Comparison of ENCODE assay signal across 8 cellular contexts in genomic region chr16:80804451-80805383, GRCh38. TPM values are rescaled to one million over a fixed set of nuclear protein-coding genes. Genes with fewer than 3 reads are reported as not detected.
DNase-seq lines count a peak whose midpoint lies in the region; ATAC-seq and TF ChIP-seq lines count a peak whose summit lies in the region.

CDYL2 (minus strand) TSS chr16:80804598; CDS start chr16:80804173, 425 bp downstream.

- no peak within 1 kb of the TSS for H2AK5ac ChIP-seq in mesendoderm (ENCODE audit: low read length)

- H3K23ac ChIP-seq in mesendoderm (ENCODE audit: low read length): no peak within 1 kb of the TSS

- H2BK120ac ChIP-seq in mesendoderm (ENCODE audit: low read depth, low read length): no peak within 1 kb of the TSS

- no peaks in the 10 kb centered on the region for H3K9me3 ChIP-seq in effector memory CD4-positive, alpha-beta T cell (ENCODE audit: control insufficient read depth, low read length)
- H3K9me3 ChIP-seq in stomach: no peaks in the 10 kb centered on the region

- H4K8ac ChIP-seq in mesendoderm (ENCODE audit: low read depth, low read length): no peak within 1 kb of the TSS

- H3K36me3 ChIP-seq in effector memory CD4-positive, alpha-beta T cell (ENCODE audit: control insufficient read depth, insufficient read depth, low read length): no peaks in the 10 kb centered on the region
- H3K36me3 ChIP-seq in mesendoderm (ENCODE audit: control insufficient read depth, insufficient read depth, low read length): no peaks in the 10 kb centered on the region
- no peaks in the 10 kb centered on the region for H3K36me3 ChIP-seq in stomach

- H3K4ac ChIP-seq in mesendoderm (ENCODE audit: low read depth, low read length): no peak within 1 kb of the TSS

- ATAC-seq in GM19351 (IDR thresholded peaks at IDR 0.05; ENCODE audit: unreplicated experiment) (peak; percentile 80), HG03565 (IDR thresholded peaks at IDR 0.05; ENCODE audit: unreplicated experiment) (peak; percentile 58), HG02973 (IDR thresholded peaks at IDR 0.05; ENCODE audit: unreplicated experiment) (no peak)

- peak within 1 kb of the TSS; percentile 89 for H3K56ac ChIP-seq in mesendoderm (ENCODE audit: low read length)

- TF ChIP-seq CTCF in AG10803 (conservative IDR thresholded peaks at IDR 0.05; ENCODE audit: low read length) (no peak), stomach (IDR thresholded peaks at IDR 0.05) (no peak)

- H3K4me1 ChIP-seq in effector memory CD4-positive, alpha-beta T cell (ENCODE audit: control insufficient read depth, insufficient read depth, low read length, poor library complexity, severe bottlenecking): peaks cover 10% of the 10 kb centered on the region
- H3K4me1 ChIP-seq in mesendoderm (ENCODE audit: control insufficient read depth, low read depth, low read length) (no peaks in the 10 kb centered on the region), stomach (peaks cover 3 to 12% (median 5%) of the 10 kb centered on the region in 4 donors)

- H2BK5ac ChIP-seq in mesendoderm (ENCODE audit: low read length): no peak within 1 kb of the TSS

- peak within 1 kb of the TSS; percentile 61 for H3K9ac ChIP-seq in mesendoderm (ENCODE audit: low read length)

- H3K4me2 ChIP-seq in mesendoderm (ENCODE audit: low read length): peak within 1 kb of the TSS; percentile 69

- H3K79me2 ChIP-seq in mesendoderm (ENCODE audit: control insufficient read depth, insufficient read depth, low read length): no peaks in the 10 kb centered on the region

- DNase-seq in AG10803 (ENCODE audit: low read depth) (peak; percentile 35), mesendoderm (no peak), stomach (peak; percentile 65)
- DNase-seq in activated CD4-positive, alpha-beta T cell treated with anti-CD3 and anti-CD28 coated beads for 48 hours: peak; percentile 45
- DNase-seq in effector memory CD4-positive, alpha-beta T cell: peak; percentile 7 to 29 (median 18)

- WGBS in mesendoderm (ENCODE audit: extremely low coverage, insufficient coverage, low lambda C conversion rate): no CpG with 5 or more reads among the region's 79 CpGs
- whole genome bisulfite sequencing in stomach, 5 donors: 5 to 11% (median 9%) methylated on average over 29 to 79 of the region's 79 CpGs

- H3K27me3 ChIP-seq in effector memory CD4-positive, alpha-beta T cell (replicated peaks; ENCODE audit: control insufficient read depth, insufficient read depth, low read length, poor library complexity, severe bottlenecking): no peaks in the 10 kb centered on the region
- H3K27me3 ChIP-seq in mesendoderm (ENCODE audit: insufficient read depth, low read length, poor library complexity): peaks cover 7% of the 10 kb centered on the region
- peaks cover 0 to 6% (median 0%) of the 10 kb centered on the region in 3 donors for H3K27me3 ChIP-seq in stomach

- no peak within 1 kb of the TSS for H4K5ac ChIP-seq in mesendoderm (ENCODE audit: low read length)

- peak within 1 kb of the TSS; percentile 83 for H3K18ac ChIP-seq in mesendoderm (ENCODE audit: low read length)

- H2BK15ac ChIP-seq in mesendoderm (replicated peaks; ENCODE audit: low read depth): no peak within 1 kb of the TSS

- no peak for TF ChIP-seq POLR2A in stomach (IDR thresholded peaks at IDR 0.05)

- H3K79me1 ChIP-seq in mesendoderm (ENCODE audit: low read length): no peaks in the 10 kb centered on the region

- no peak within 1 kb of the TSS for H3K27ac ChIP-seq in effector memory CD4-positive, alpha-beta T cell (ENCODE audit: insufficient read depth, low read length, poor library complexity, severe bottlenecking)
- H3K27ac ChIP-seq in mesendoderm (ENCODE audit: low read depth, low read length) (no peak within 1 kb of the TSS), stomach (peak within 1 kb of the TSS in 4 of 5 donors; percentile 58 to 91 (median 76))

- peak within 1 kb of the TSS; percentile 72 for H3K4me3 ChIP-seq in AG10803 (ENCODE audit: low read length)
- H3K4me3 ChIP-seq in effector memory CD4-positive, alpha-beta T cell (ENCODE audit: insufficient read depth, low read depth, low read length, poor library complexity, severe bottlenecking): peak within 1 kb of the TSS; percentile 67
- peak within 1 kb of the TSS; percentile 33 for H3K4me3 ChIP-seq in mesendoderm (ENCODE audit: low read length)
- peak within 1 kb of the TSS; percentile 60 to 77 (median 68) for H3K4me3 ChIP-seq in stomach

- no peak for TF ChIP-seq EP300 in stomach (IDR thresholded peaks at IDR 0.05)

- intact Hi-C loops in stomach (cut with DNase I; ENCODE audit: low total_unique reads): loop anchor here (10.0 kb wide), 1 partner anchor 260 kb away; the partner anchor contains the start of gene DYNLRB2

RNA-seq across cellular contexts. Expression of gene CDYL2, which starts in this region (rescaled TPM):
- 1.4 TPM for polyA plus RNA-seq in mesendoderm (2013, experiment 1 of 2)
- 1.2 TPM for polyA plus RNA-seq in mesendoderm (2013, experiment 2 of 2)
- 1 to 10 TPM; 1.7 to 7.3 (median 3.2) TPM for total RNA-seq in stomach
- polyA plus RNA-seq in stomach: 1 to 10 TPM in 2 of 3 donors, under 1 TPM in 1; 0.60 to 1.7 (median 1.1) TPM

Comparison
In these comparisons a context has a peak if more than half of its experiments do, and no peak if none do; other contexts are left out.
1. H3K27ac ChIP-seq: peak in stomach (4 of 5); none in effector memory CD4-positive, alpha-beta T cell (single experiment) and mesendoderm (single experiment).
2. Peak in every context shown above with its lines, with median percentiles within 50 percentile points of each other: H3K4me3 ChIP-seq.